ENCODE assay signal across 4 cellular contexts in genomic region chr1:1454286-1455056, GRCh38. TPM values are rescaled to one million over a fixed set of nuclear protein-coding genes. Genes with fewer than 3 reads are reported as not detected.
"Had no signal": no experiment of that assay in that cellular context is flagged by ENCODE, and none has a peak within 500 bp of the region (broad histone marks: within the 10 kb centered on the region; RNA-seq: fewer than 3 reads in every experiment).

No MANE protein-coding gene starts in this region.

RNA-seq across cellular contexts. Expression of gene ATAD3C, which starts 5.0 kb away (rescaled TPM):
- total RNA-seq: endothelial cell of umbilical vein, frontal cortex, glomerular endothelial cell had no signal
- polyA plus RNA-seq: fibroblast of lung had no signal

RNA-seq across cellular contexts. Expression of gene ANKRD65, which starts 33.4 kb away (rescaled TPM):
- total RNA-seq: glomerular endothelial cell had no signal
